In genomic region chr4:26717332-26717731, GRCh38 we compare ENCODE assay signal across 19 cellular contexts.
A peak's percentile ranks its signal among the peaks of the same experiment; 100 is the strongest.
DNase-seq lines count a peak whose midpoint lies in the region; ATAC-seq and TF ChIP-seq lines count a peak whose summit lies in the region.
"Had no signal": no experiment of that assay in that cellular context is flagged by ENCODE, and none has a peak within 500 bp of the region (broad histone marks: within the 10 kb centered on the region; RNA-seq: fewer than 3 reads in every experiment).

No MANE protein-coding gene starts in this region.

- peaks cover 4% of the 10 kb centered on the region for H3K36me3 Mint-ChIP-seq in natural killer cell treated with Interleukin-12 subunit alpha and Interleukin-12 subunit beta and Interleukin-15 and Interleukin-18, amount 100 ng/mL, for 72 hours

- H3K36me3 ChIP-seq in MG63 (peaks cover 7% of the 10 kb centered on the region; the same call in 1 of the 2 replicates), mesendoderm (ENCODE audit: control insufficient read depth, insufficient read depth, low read length) (no peaks in the 10 kb centered on the region), left ventricle myocardium inferior (no peaks in the 10 kb centered on the region)
- H3K36me3 ChIP-seq: ascending aorta, HAP-1 had no signal

- no peaks in the 10 kb centered on the region for H3K9me3 ChIP-seq in MG63
- no peaks in the 10 kb centered on the region for H3K9me3 ChIP-seq in left ventricle myocardium inferior (replicated peaks)
- H3K9me3 ChIP-seq: ascending aorta, HAP-1 had no signal

- H3K9me3 Mint-ChIP-seq in natural killer cell treated with Interleukin-12 subunit alpha and Interleukin-12 subunit beta and Interleukin-15 and Interleukin-18, amount 100 ng/mL, for 72 hours: no peaks in the 10 kb centered on the region
- H3K9me3 Mint-ChIP-seq: CD4-positive, CD25-positive, alpha-beta regulatory T cell; neural crest cell; stimulated activated naive CD8-positive, alpha-beta T cell treated with anti-CD3 and anti-CD28 coated beads, Interleukin-15, amount 100 ng/mL, for 72 hours; T-helper 1 cell treated with Interleukin-12 subunit alpha and Interleukin-12 subunit beta and Interleukin-4 antibody, amounts not matched to agents 30 μg/mL and 1 μg/mL, for 36 hours had no signal

- H2BK15ac ChIP-seq in mesendoderm (replicated peaks; ENCODE audit: low read depth): no peak overlapping the region

- TF ChIP-seq CTCF in left ventricle myocardium inferior (IDR thresholded peaks at IDR 0.05; ENCODE audit: borderline replicate concordance): no peak

- no peak overlapping the region for H3K9ac ChIP-seq in mesendoderm (ENCODE audit: low read length)

- H3K4me3 ChIP-seq in MG63 (no peak overlapping the region), mesendoderm (ENCODE audit: low read length) (no peak overlapping the region), left ventricle myocardium inferior (no peak overlapping the region)
- H3K4me3 ChIP-seq: ascending aorta, HAP-1, skin epidermis had no signal

- H3K27ac ChIP-seq in mesendoderm (ENCODE audit: low read depth, low read length) (no peak overlapping the region), left ventricle myocardium inferior (replicated peaks) (no peak overlapping the region)
- H3K27ac ChIP-seq: ascending aorta, skin epidermis had no signal

- DNase-seq in Daoy (ENCODE audit: low read depth) (peak; percentile 76), MG63 (peak; percentile 59), dermis blood vessel endothelial cell (peak; percentile 37), mesendoderm (peak; percentile 8), NCI-H2029 (lab: John Stamatoyannopoulos, UW) (no peak), left ventricle myocardium inferior (no peak)
- no peak for DNase-seq in natural killer cell treated with Interleukin-12 subunit alpha and Interleukin-12 subunit beta and Interleukin-15 and Interleukin-18, amount 100 ng/mL, for 72 hours (ENCODE audit: low spot score)
- DNase-seq: activated CD4-positive, alpha-beta T cell treated with anti-CD3 and anti-CD28 coated beads for 48 hours; CD4-positive, CD25-positive, alpha-beta regulatory T cell; effector CD4-positive, alpha-beta T cell; NCI-H1092; OCI-M1; stimulated activated naive CD8-positive, alpha-beta T cell treated with anti-CD3 and anti-CD28 coated beads, Interleukin-15, amount 100 ng/mL, for 72 hours had no signal

- H3K4me3 Mint-ChIP-seq in natural killer cell treated with Interleukin-12 subunit alpha and Interleukin-12 subunit beta and Interleukin-15 and Interleukin-18, amount 100 ng/mL, for 72 hours: no peak overlapping the region
- H3K4me3 Mint-ChIP-seq: CD4-positive, CD25-positive, alpha-beta regulatory T cell; neural crest cell; stimulated activated naive CD8-positive, alpha-beta T cell treated with anti-CD3 and anti-CD28 coated beads, Interleukin-15, amount 100 ng/mL, for 72 hours; T-helper 1 cell treated with Interleukin-12 subunit alpha and Interleukin-12 subunit beta and Interleukin-4 antibody, amounts not matched to agents 30 μg/mL and 1 μg/mL, for 36 hours had no signal

- H3K4me1 Mint-ChIP-seq in natural killer cell treated with Interleukin-12 subunit alpha and Interleukin-12 subunit beta and Interleukin-15 and Interleukin-18, amount 100 ng/mL, for 72 hours (ENCODE audit: low read depth in 2 of 2): no peaks in the 10 kb centered on the region
- H3K4me1 Mint-ChIP-seq: CD4-positive, CD25-positive, alpha-beta regulatory T cell; neural crest cell; stimulated activated naive CD8-positive, alpha-beta T cell treated with anti-CD3 and anti-CD28 coated beads, Interleukin-15, amount 100 ng/mL, for 72 hours had no signal

- H3K79me2 ChIP-seq in mesendoderm (ENCODE audit: control insufficient read depth, insufficient read depth, low read length): no peaks in the 10 kb centered on the region

- H4K5ac ChIP-seq in mesendoderm (ENCODE audit: low read length): no peak overlapping the region

- no CpG with 5 or more reads among the region's 2 CpGs for WGBS in mesendoderm (ENCODE audit: extremely low coverage, insufficient coverage, low lambda C conversion rate)

- H3K18ac ChIP-seq in mesendoderm (ENCODE audit: low read length): no peak overlapping the region

- no peak overlapping the region for H3K56ac ChIP-seq in mesendoderm (ENCODE audit: low read length)

- H2BK5ac ChIP-seq in mesendoderm (ENCODE audit: low read length): no peak overlapping the region

- no peak overlapping the region for H3K4me2 ChIP-seq in mesendoderm (ENCODE audit: low read length)

- H4K8ac ChIP-seq in mesendoderm (ENCODE audit: low read depth, low read length): no peak overlapping the region

- H3K27me3 Mint-ChIP-seq in natural killer cell treated with Interleukin-12 subunit alpha and Interleukin-12 subunit beta and Interleukin-15 and Interleukin-18, amount 100 ng/mL, for 72 hours: no peaks in the 10 kb centered on the region
- H3K27me3 Mint-ChIP-seq: CD4-positive, CD25-positive, alpha-beta regulatory T cell; stimulated activated naive CD8-positive, alpha-beta T cell treated with anti-CD3 and anti-CD28 coated beads, Interleukin-15, amount 100 ng/mL, for 72 hours had no signal

- H3K27me3 ChIP-seq in MG63 (no peaks in the 10 kb centered on the region), mesendoderm (ENCODE audit: insufficient read depth, low read length, poor library complexity) (no peaks in the 10 kb centered on the region), left ventricle myocardium inferior (ENCODE audit: low read depth) (no peaks in the 10 kb centered on the region)
- H3K27me3 ChIP-seq: ascending aorta had no signal

- no peak for ATAC-seq in natural killer cell treated with Interleukin-12 subunit alpha and Interleukin-12 subunit beta and Interleukin-15 and Interleukin-18, amount 100 ng/mL, for 72 hours
- no peak for ATAC-seq in HG03439 (IDR thresholded peaks at IDR 0.05; ENCODE audit: unreplicated experiment)
- ATAC-seq: stimulated activated naive CD8-positive, alpha-beta T cell treated with anti-CD3 and anti-CD28 coated beads, Interleukin-15, amount 100 ng/mL, for 72 hours had no signal

- H3K23ac ChIP-seq in mesendoderm (ENCODE audit: low read length): no peak overlapping the region

- H3K79me1 ChIP-seq in mesendoderm (ENCODE audit: low read length): no peaks in the 10 kb centered on the region

- H3K4me1 ChIP-seq in mesendoderm (ENCODE audit: control insufficient read depth, low read depth, low read length) (no peaks in the 10 kb centered on the region), left ventricle myocardium inferior (no peaks in the 10 kb centered on the region)
- H3K4me1 ChIP-seq: ascending aorta, HAP-1 had no signal

- no peak overlapping the region for H3K27ac Mint-ChIP-seq in natural killer cell treated with Interleukin-12 subunit alpha and Interleukin-12 subunit beta and Interleukin-15 and Interleukin-18, amount 100 ng/mL, for 72 hours
- H3K27ac Mint-ChIP-seq: CD4-positive, CD25-positive, alpha-beta regulatory T cell; stimulated activated naive CD8-positive, alpha-beta T cell treated with anti-CD3 and anti-CD28 coated beads, Interleukin-15, amount 100 ng/mL, for 72 hours; T-helper 1 cell treated with Interleukin-12 subunit alpha and Interleukin-12 subunit beta and Interleukin-4 antibody, amounts not matched to agents 30 μg/mL and 1 μg/mL, for 36 hours had no signal

- no peak overlapping the region for H2BK120ac ChIP-seq in mesendoderm (ENCODE audit: low read depth, low read length)

- H3K4ac ChIP-seq in mesendoderm (ENCODE audit: low read depth, low read length): no peak overlapping the region

- intact Hi-C loops in left ventricle myocardium inferior (cut with micrococcal nuclease): no loop called here

- H2AK5ac ChIP-seq in mesendoderm (ENCODE audit: low read length): no peak overlapping the region

Comparison
In these comparisons a context has a peak if more than half of its experiments do, and no peak if none do; other contexts are left out.
1. DNase-seq: peak in Daoy (single experiment), MG63 (single experiment), dermis blood vessel endothelial cell (single experiment) and mesendoderm (single experiment); none in natural killer cell treated with Interleukin-12 subunit alpha and Interleukin-12 subunit beta and Interleukin-15 and Interleukin-18, amount 100 ng/mL, for 72 hours (single experiment), NCI-H2029 (single experiment) and left ventricle myocardium inferior (single experiment).